Comparison of ENCODE assay signal across 22 cellular contexts in genomic region chr15:90083954-90084607, GRCh38. TPM values are rescaled to one million over a fixed set of nuclear protein-coding genes. Genes with fewer than 3 reads are reported as not detected.
DNase-seq lines count a peak whose midpoint lies in the region; ATAC-seq and TF ChIP-seq lines count a peak whose summit lies in the region.
"Had no signal": no experiment of that assay in that cellular context is flagged by ENCODE, and none has a peak within 500 bp of the region (broad histone marks: within the 10 kb centered on the region; RNA-seq: fewer than 3 reads in every experiment).

No MANE protein-coding gene starts in this region.

- intact Hi-C loops in activated CD4-positive, alpha-beta T cell treated with anti-CD3 and anti-CD28 coated beads for 36 hours (cut with DNase I, micrococcal nuclease): no loop called here
- intact Hi-C loops in activated CD4-positive, alpha-beta T cell treated with anti-CD3 and anti-CD28 coated beads, Interleukin-2, amount 10 ng/mL, durations not matched to agents 24 days and 14 days (cut with micrococcal nuclease): no loop called here
- intact Hi-C loops in cardiac septum (cut with DNase I): no loop called here

- no peaks in the 10 kb centered on the region for H3K9me3 Mint-ChIP-seq in activated CD4-positive, alpha-beta T cell treated with anti-CD3 and anti-CD28 coated beads for 36 hours (ENCODE audit: low read depth)
- H3K9me3 Mint-ChIP-seq in activated CD4-positive, alpha-beta T cell treated with anti-CD3 and anti-CD28 coated beads, Interleukin-2, amount 10 ng/mL, durations not matched to agents 24 days and 14 days: no peaks in the 10 kb centered on the region
- no peaks in the 10 kb centered on the region for H3K9me3 Mint-ChIP-seq in stimulated activated naive B cell treated with anti-CD40 and anti-IgM and Interleukin-4, amounts not matched to agents 10 μg/mL and 1 μg/mL and 100 μg/mL, for 72 hours
- H3K9me3 Mint-ChIP-seq: activated T-helper 17 cell treated with anti-CD3 and anti-CD28 coated beads, Interleukin-2, amount 50 U/mL, for 72 hours; brain; T-helper 2 cell treated with Interferon-gamma antibody and Interleukin-4, amounts not matched to agents 5 μg/mL and 100 μg/mL, for 36 hours had no signal

- H3K36me3 Mint-ChIP-seq in activated CD4-positive, alpha-beta T cell treated with anti-CD3 and anti-CD28 coated beads for 36 hours (ENCODE audit: low read depth): peaks cover 34% of the 10 kb centered on the region
- peaks cover 48% of the 10 kb centered on the region for H3K36me3 Mint-ChIP-seq in activated CD4-positive, alpha-beta T cell treated with anti-CD3 and anti-CD28 coated beads, Interleukin-2, amount 10 ng/mL, durations not matched to agents 24 days and 14 days (ENCODE audit: low read depth)
- H3K36me3 Mint-ChIP-seq in stimulated activated naive B cell treated with anti-CD40 and anti-IgM and Interleukin-4, amounts not matched to agents 10 μg/mL and 1 μg/mL and 100 μg/mL, for 72 hours: peaks cover 33 to 62% of the 10 kb centered on the region in 2 donors

- H3K27me3 Mint-ChIP-seq in activated CD4-positive, alpha-beta T cell treated with anti-CD3 and anti-CD28 coated beads for 36 hours: no peaks in the 10 kb centered on the region
- H3K27me3 Mint-ChIP-seq in activated CD4-positive, alpha-beta T cell treated with anti-CD3 and anti-CD28 coated beads, Interleukin-2, amount 10 ng/mL, durations not matched to agents 24 days and 14 days: no peaks in the 10 kb centered on the region
- H3K27me3 Mint-ChIP-seq in stimulated activated naive B cell treated with anti-CD40 and anti-IgM and Interleukin-4, amounts not matched to agents 10 μg/mL and 1 μg/mL and 100 μg/mL, for 72 hours: no peaks in the 10 kb centered on the region
- H3K27me3 Mint-ChIP-seq: activated T-helper 17 cell treated with anti-CD3 and anti-CD28 coated beads, Interleukin-2, amount 50 U/mL, for 72 hours had no signal

- POLR2A ChIA-PET in activated CD4-positive, alpha-beta T cell treated with anti-CD3 and anti-CD28 coated beads for 36 hours (lab: Charles Lee): interaction anchor here (0.7 kb wide), 1 partner anchor 10 kb away, joined by 5 read pairs; no protein-coding TSS in a partner anchor
- POLR2A ChIA-PET in RWPE1 (lab: Yijun Ruan, JAX; ENCODE audit: low non-redundant PET): no interaction called here

- H3K27ac ChIP-seq in RWPE1: peak overlapping the region; percentile 9; the same call in 1 of the 2 replicates
- H3K27ac ChIP-seq: 22Rv1, colonic mucosa had no signal

- TF ChIP-seq CTCF in RWPE1 (conservative IDR thresholded peaks at IDR 0.05; ENCODE audit: low read depth) (no peak), GM10266 (IDR thresholded peaks at IDR 0.05; ENCODE audit: control insufficient read depth, insufficient read depth, low read depth, missing control alignments) (no peak)

- no peak for DNase-seq in activated CD4-positive, alpha-beta T cell treated with anti-CD3 and anti-CD28 coated beads for 36 hours
- DNase-seq in activated CD4-positive, alpha-beta T cell treated with anti-CD3 and anti-CD28 coated beads, Interleukin-2, amount 10 ng/mL, durations not matched to agents 24 days and 14 days: no peak
- no peak for DNase-seq in RWPE1 (ENCODE audit: low spot score)
- DNase-seq in germinal center (ENCODE audit: low spot score): peak; percentile 65
- no peak for DNase-seq in stimulated activated naive B cell treated with anti-CD40 and anti-IgM and Interleukin-4, amounts not matched to agents 10 μg/mL and 1 μg/mL and 100 μg/mL, for 72 hours
- DNase-seq in GM10266 (ENCODE audit: extremely low spot score): no peak
- DNase-seq in cardiac septum (ENCODE audit: low spot score): no peak
- DNase-seq: colonic mucosa; heart right ventricle; KG1; left ventricle myocardium inferior; NCI-H187 treated with DMSO at 0.1 percent for 48 hours; NCI-H2227 treated with DMSO at 0.1 percent for 48 hours; NCI-H82; stimulated activated CD4-positive, alpha-beta T cell treated with anti-CD3 and anti-CD28 coated beads, Interleukin-4, amount 100 ng/mL, for 4 hours had no signal

- H3K4me3 Mint-ChIP-seq in activated CD4-positive, alpha-beta T cell treated with anti-CD3 and anti-CD28 coated beads for 36 hours: no peak overlapping the region
- no peak overlapping the region for H3K4me3 Mint-ChIP-seq in activated CD4-positive, alpha-beta T cell treated with anti-CD3 and anti-CD28 coated beads, Interleukin-2, amount 10 ng/mL, durations not matched to agents 24 days and 14 days
- peak overlapping the region in 1 of 2 donors; percentile 29 for H3K4me3 Mint-ChIP-seq in stimulated activated naive B cell treated with anti-CD40 and anti-IgM and Interleukin-4, amounts not matched to agents 10 μg/mL and 1 μg/mL and 100 μg/mL, for 72 hours
- H3K4me3 Mint-ChIP-seq: activated T-helper 17 cell treated with anti-CD3 and anti-CD28 coated beads, Interleukin-2, amount 50 U/mL, for 72 hours; brain; T-helper 2 cell treated with Interferon-gamma antibody and Interleukin-4, amounts not matched to agents 5 μg/mL and 100 μg/mL, for 36 hours had no signal

- no peak for ATAC-seq in activated CD4-positive, alpha-beta T cell treated with anti-CD3 and anti-CD28 coated beads for 36 hours
- no peak for ATAC-seq in stimulated activated naive B cell treated with anti-CD40 and anti-IgM and Interleukin-4, amounts not matched to agents 10 μg/mL and 1 μg/mL and 100 μg/mL, for 72 hours (replicated peaks)
- ATAC-seq in HG03457 (IDR thresholded peaks at IDR 0.05; ENCODE audit: unreplicated experiment): no peak
- ATAC-seq: activated CD4-positive, CD25-positive, alpha-beta regulatory T cell treated with anti-CD3 and anti-CD28 coated beads, Interleukin-2, amount 50 U/mL, for 24 hours; activated T-helper 17 cell treated with anti-CD3 and anti-CD28 coated beads, Interleukin-2, amount 50 U/mL, for 72 hours; heart right ventricle; Panc1 had no signal

- peak overlapping the region; percentile 17 for H3K27ac Mint-ChIP-seq in activated CD4-positive, alpha-beta T cell treated with anti-CD3 and anti-CD28 coated beads for 36 hours
- H3K27ac Mint-ChIP-seq in activated CD4-positive, alpha-beta T cell treated with anti-CD3 and anti-CD28 coated beads, Interleukin-2, amount 10 ng/mL, durations not matched to agents 24 days and 14 days: no peak overlapping the region
- peak overlapping the region; percentile 73 for H3K27ac Mint-ChIP-seq in stimulated activated naive B cell treated with anti-CD40 and anti-IgM and Interleukin-4, amounts not matched to agents 10 μg/mL and 1 μg/mL and 100 μg/mL, for 72 hours
- H3K27ac Mint-ChIP-seq: activated T-helper 17 cell treated with anti-CD3 and anti-CD28 coated beads, Interleukin-2, amount 50 U/mL, for 72 hours; T-helper 2 cell treated with Interferon-gamma antibody and Interleukin-4, amounts not matched to agents 5 μg/mL and 100 μg/mL, for 36 hours had no signal

- H3K4me1 Mint-ChIP-seq in activated CD4-positive, alpha-beta T cell treated with anti-CD3 and anti-CD28 coated beads for 36 hours: peaks cover 6% of the 10 kb centered on the region
- H3K4me1 Mint-ChIP-seq in activated CD4-positive, alpha-beta T cell treated with anti-CD3 and anti-CD28 coated beads, Interleukin-2, amount 10 ng/mL, durations not matched to agents 24 days and 14 days: peaks cover 8% of the 10 kb centered on the region
- H3K4me1 Mint-ChIP-seq in stimulated activated naive B cell treated with anti-CD40 and anti-IgM and Interleukin-4, amounts not matched to agents 10 μg/mL and 1 μg/mL and 100 μg/mL, for 72 hours: peaks cover 4 to 9% of the 10 kb centered on the region in 2 donors
- H3K4me1 Mint-ChIP-seq: brain had no signal

- CTCF ChIA-PET in activated CD4-positive, alpha-beta T cell treated with anti-CD3 and anti-CD28 coated beads for 36 hours (lab: Charles Lee): interaction anchor here (0.5 to 1.8 kb wide), 6 partner anchors 12 to 733 kb away, joined by 3 to 5 read pairs (median 4); no protein-coding TSS in a partner anchor
- CTCF ChIA-PET in RWPE1 (lab: Yijun Ruan, JAX): interaction anchor here (0.5 to 3.8 kb wide), 3 partner anchors 163 to 888 kb away, joined by 3 to 23 read pairs (median 5); no protein-coding TSS in a partner anchor

RNA-seq across cellular contexts. Expression of gene IDH2, which starts 18.2 kb away (rescaled TPM):
- total RNA-seq in activated CD4-positive, alpha-beta T cell treated with anti-CD3 and anti-CD28 coated beads for 36 hours: 100 to 1,000 TPM; 176 to 182 TPM
- total RNA-seq in activated CD4-positive, alpha-beta T cell treated with anti-CD3 and anti-CD28 coated beads, Interleukin-2, amount 10 ng/mL, durations not matched to agents 24 days and 14 days: 111 and 119 TPM in 2 replicates
- 455 TPM for total RNA-seq in cardiac septum
